9 cellular contexts compared by ENCODE assay signal in the genomic region with DNA sequence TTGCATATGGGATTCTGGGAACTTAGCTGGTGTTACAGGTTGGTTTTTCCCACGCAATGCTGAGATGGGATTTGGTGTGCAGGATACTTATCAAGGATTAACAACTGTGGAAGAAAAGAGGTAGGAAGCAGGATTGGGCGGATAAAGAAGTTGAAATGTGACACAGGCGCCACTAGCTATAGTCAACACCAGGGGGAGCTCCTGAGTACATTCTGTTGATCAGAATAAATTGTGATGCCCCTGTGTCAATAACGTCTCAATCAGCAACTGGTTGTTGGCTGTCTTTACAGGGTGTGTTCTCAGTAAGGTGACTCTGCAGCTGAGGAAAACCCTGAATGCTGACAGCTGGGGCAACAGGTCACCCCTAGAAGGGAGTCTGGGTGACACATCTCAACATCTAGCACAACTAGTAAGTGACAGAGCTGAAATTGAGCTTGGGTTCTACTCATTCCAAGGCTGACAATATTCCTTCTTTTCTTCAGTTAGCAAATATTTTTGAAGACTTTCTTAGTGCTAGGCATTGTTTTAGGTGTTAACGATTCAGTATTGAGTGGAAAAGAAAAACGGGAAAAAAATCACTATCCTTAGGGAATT.
A peak's percentile ranks its signal among the peaks of the same experiment; 100 is the strongest.
DNase-seq lines count a peak whose midpoint lies in the region; ATAC-seq and TF ChIP-seq lines count a peak whose summit lies in the region.
"Had no signal": no experiment of that assay in that cellular context is flagged by ENCODE, and none has a peak within 500 bp of the region (broad histone marks: within the 10 kb centered on the region; RNA-seq: fewer than 3 reads in every experiment).

No MANE protein-coding gene starts in this region.

- ATAC-seq in GM18868 (IDR thresholded peaks at IDR 0.05; ENCODE audit: unreplicated experiment): peak; percentile 75

- H3K27ac ChIP-seq in coronary artery: no peak overlapping the region
- H3K27ac ChIP-seq in parathyroid adenoma: no peak overlapping the region
- H3K27ac ChIP-seq: neutrophil had no signal

- H2AFZ ChIP-seq in parathyroid adenoma: no peak overlapping the region

- DNase-seq in COLO829 (ENCODE audit: low spot score): peak; percentile 49
- peak; percentile 41 for DNase-seq in NCI-H2029 treated with DMSO at 0.1 percent for 48 hours (lab: John Stamatoyannopoulos, UW)
- no peak for DNase-seq in coronary artery (ENCODE audit: low spot score)
- DNase-seq in OCI-M2 (lab: John Stamatoyannopoulos, UW; ENCODE audit: unreplicated experiment): no peak
- no peak for DNase-seq in mesenteric fat pad (ENCODE audit: low spot score)
- no peak for DNase-seq in islet precursor cell

- no peaks in the 10 kb centered on the region for H3K9me3 ChIP-seq in parathyroid adenoma (ENCODE audit: control insufficient read depth, low read length)
- H3K9me3 ChIP-seq: neutrophil had no signal

- H3K4me1 ChIP-seq in parathyroid adenoma: no peaks in the 10 kb centered on the region

- H3K27me3 ChIP-seq in parathyroid adenoma (ENCODE audit: control insufficient read depth, insufficient read depth, low read length): no peaks in the 10 kb centered on the region
- H3K27me3 ChIP-seq: neutrophil had no signal

- no peaks in the 10 kb centered on the region for H3K79me2 ChIP-seq in parathyroid adenoma

- H3K4me2 ChIP-seq in parathyroid adenoma (ENCODE audit: low read length): no peak overlapping the region

- H3K9ac ChIP-seq in parathyroid adenoma: no peak overlapping the region

- TF ChIP-seq CTCF in coronary artery (IDR thresholded peaks at IDR 0.05) (peak; percentile 19), parathyroid adenoma (IDR thresholded peaks at IDR 0.05) (peak; percentile 29)

- no peaks in the 10 kb centered on the region for H3K36me3 ChIP-seq in parathyroid adenoma (ENCODE audit: control insufficient read depth, insufficient read depth, low read length)
- H3K36me3 ChIP-seq: neutrophil had no signal

- no peak overlapping the region for H3K4me3 ChIP-seq in coronary artery
- H3K4me3 ChIP-seq in parathyroid adenoma (ENCODE audit: low read depth, low read length): no peak overlapping the region

Comparison
In these comparisons a context has a peak if more than half of its experiments do, and no peak if none do; other contexts are left out.
1. DNase-seq: peak in COLO829 (single experiment) and NCI-H2029 treated with DMSO at 0.1 percent for 48 hours (single experiment); none in coronary artery (single experiment), OCI-M2 (single experiment), mesenteric fat pad (single experiment) and islet precursor cell (single experiment).